ENCODE assay signal across 10 cellular contexts in the genomic region with DNA sequence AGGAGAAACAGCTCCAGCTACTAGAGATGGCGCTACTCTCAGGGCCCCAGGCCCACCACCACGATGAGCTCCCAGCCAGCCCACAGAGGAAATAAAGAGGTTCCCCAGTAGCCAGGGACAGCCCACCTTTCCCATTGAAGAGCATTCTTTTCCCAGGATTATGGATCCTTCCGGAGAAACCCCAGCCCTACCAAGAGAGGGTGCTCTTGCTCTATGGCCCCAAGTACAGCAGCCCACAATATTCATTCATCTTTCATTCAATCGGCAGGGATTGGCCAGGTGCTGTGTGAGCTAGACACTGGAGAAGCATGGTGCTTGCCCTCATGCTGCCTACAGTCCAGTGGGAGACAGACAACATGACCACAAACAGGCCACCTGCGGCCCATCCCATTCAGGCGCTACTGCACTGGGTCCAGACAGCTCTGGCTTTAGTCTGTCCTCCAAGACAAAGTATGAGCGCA. TPM values are rescaled to one million over a fixed set of nuclear protein-coding genes. Genes with fewer than 3 reads are reported as not detected.
DNase-seq lines count a peak whose midpoint lies in the region; ATAC-seq, FAIRE-seq and TF ChIP-seq lines count a peak whose summit lies in the region.
"Had no signal": no experiment of that assay in that cellular context is flagged by ENCODE, and none has a peak within 500 bp of the region (broad histone marks: within the 10 kb centered on the region; RNA-seq: fewer than 3 reads in every experiment).

No MANE protein-coding gene starts in this region.

- H3K9ac ChIP-seq in endodermal cell (ENCODE audit: extremely low read depth, low read length, poor library complexity, severe bottlenecking), result no peak overlapping the region

- peaks cover 3% of the 10 kb centered on the region for H3K36me3 Mint-ChIP-seq in endodermal cell (ENCODE audit: low read depth)

- H3K4me3 ChIP-seq in NB4 (ENCODE audit: low read depth, low read length) (no peak overlapping the region), endodermal cell (ENCODE audit: low read length) (no peak overlapping the region), mucosa of descending colon (no peak overlapping the region)

- H3K9me3 Mint-ChIP-seq in endodermal cell, result peaks cover 27% of the 10 kb centered on the region

- FAIRE-seq in GM12892 (lab: Jason Lieb, UNC), result no peak
- FAIRE-seq: colon had no signal

- TF ChIP-seq POLR2A in NB4 (IDR thresholded peaks at IDR 0.05; ENCODE audit: extremely low read depth, insufficient read length) (no peak), GM12892 (IDR thresholded peaks at IDR 0.05; ENCODE audit: low read depth, low read length) (no peak)

- H3K27me3 Mint-ChIP-seq in endodermal cell (ENCODE audit: insufficient read depth), result peaks cover 11% of the 10 kb centered on the region

- no peak overlapping the region for H3K27ac ChIP-seq in endodermal cell (ENCODE audit: low read depth, low read length)

- ATAC-seq in mucosa of descending colon (peak; percentile 82), HG03135 (IDR thresholded peaks at IDR 0.05; ENCODE audit: unreplicated experiment) (no peak), GM19023 (IDR thresholded peaks at IDR 0.05; ENCODE audit: unreplicated experiment) (no peak)

- H3K4me1 Mint-ChIP-seq in endodermal cell, result no peaks in the 10 kb centered on the region

- H3K27ac Mint-ChIP-seq in endodermal cell, result no peak overlapping the region

- DNase-seq in ELR (ENCODE audit: low read depth) (peak; percentile 29), NB4 (ENCODE audit: low read depth) (peak; percentile 10), endodermal cell (peak; percentile 35), mucosa of descending colon (peak in 1 of 3 donors; percentile 43), GM12892 (ENCODE audit: insufficient read length) (no peak), DMS153 (lab: John Stamatoyannopoulos, UW) (no peak)
- DNase-seq: activated CD4-positive, alpha-beta T cell treated with anti-CD3 and anti-CD28 coated beads for 48 hours had no signal

- no peak overlapping the region for H3K4me3 Mint-ChIP-seq in endodermal cell

- TF ChIP-seq CTCF in NB4 (IDR thresholded peaks at IDR 0.05; ENCODE audit: low read depth, low read length) (peak; percentile 22), endodermal cell (conservative IDR thresholded peaks at IDR 0.05) (peak; percentile 50), mucosa of descending colon (IDR thresholded peaks at IDR 0.05) (peak; percentile 12)

- H3K4me1 ChIP-seq in endodermal cell (ENCODE audit: control insufficient read depth, insufficient read depth, low read length), result no peaks in the 10 kb centered on the region
- no peaks in the 10 kb centered on the region for H3K4me1 ChIP-seq in mucosa of descending colon (ENCODE audit: low read depth)

- intact Hi-C loops in mucosa of descending colon (cut with DNase I, micrococcal nuclease), result no loop called here

- H3K36me3 ChIP-seq in endodermal cell (ENCODE audit: control insufficient read depth, insufficient read depth, low read length) (no peaks in the 10 kb centered on the region), mucosa of descending colon (ENCODE audit: low read depth) (no peaks in the 10 kb centered on the region)

- no peaks in the 10 kb centered on the region for H3K27me3 ChIP-seq in endodermal cell (ENCODE audit: control insufficient read depth, insufficient read depth, low read length, poor library complexity, severe bottlenecking)

- WGBS in endodermal cell (ENCODE audit: insufficient coverage in 1 of 2, insufficient read length in 1 of 2), 2 experiments, result 93 to 95% methylated on average over 4 to 7 of the region's 7 CpGs

- H3K9me3 ChIP-seq in endodermal cell (ENCODE audit: control insufficient read depth, low read length), result peaks cover 13% of the 10 kb centered on the region
- H3K9me3 ChIP-seq in mucosa of descending colon, result no peaks in the 10 kb centered on the region

RNA-seq across cellular contexts. Expression of a gene that starts 29.9 kb away (rescaled TPM):
- 10 to 100 TPM; 16.0 to 16.4 TPM for total RNA-seq in endodermal cell
- polyA plus RNA-seq in endodermal cell (2013, experiment 1 of 2), result 28.1 TPM
- polyA plus RNA-seq in endodermal cell (2013, experiment 2 of 2), result 27.0 TPM
- 10 to 100 TPM; 28.4 to 37.6 (median 35.8) TPM for total RNA-seq in mucosa of descending colon
- 72.2 TPM for polyA plus RNA-seq in GM12892 (2012; ENCODE audit: missing spikeins)

RNA-seq across cellular contexts. Expression of a gene that starts 36.6 kb away (rescaled TPM):
- total RNA-seq in endodermal cell, result under 1 TPM; 0.57 to 0.75 TPM
- 4.5 TPM for polyA plus RNA-seq in endodermal cell (2013, experiment 1 of 2)
- 5.8 TPM for polyA plus RNA-seq in endodermal cell (2013, experiment 2 of 2)
- total RNA-seq in mucosa of descending colon, result 10 to 100 TPM in 1 of 3 donors, 1 to 10 TPM in 2; 1.5 to 19.3 (median 2.0) TPM
- polyA plus RNA-seq in GM12892 (2012; ENCODE audit: missing spikeins), result 13.0 TPM

RNA-seq across cellular contexts. Expression of a gene that starts 49.2 kb away (rescaled TPM):
- total RNA-seq in endodermal cell, result 10 to 100 TPM; 42.5 to 61.3 TPM
- 38.9 TPM for polyA plus RNA-seq in endodermal cell (2013, experiment 1 of 2)
- 39.4 TPM for polyA plus RNA-seq in endodermal cell (2013, experiment 2 of 2)
- total RNA-seq in mucosa of descending colon, result 100 to 1,000 TPM in 1 of 3 donors, 10 to 100 TPM in 2; 35.6 to 146 (median 49.4) TPM
- polyA plus RNA-seq in GM12892 (2012; ENCODE audit: missing spikeins), result 23.3 TPM

RNA-seq across cellular contexts. Expression of a gene that starts 54.9 kb away (rescaled TPM):
- total RNA-seq in endodermal cell (10 to 100 TPM; 33.4 to 40.4 TPM), mucosa of descending colon (10 to 100 TPM; 22.8 to 34.3 (median 25.8) TPM)
- 35.0 TPM for polyA plus RNA-seq in endodermal cell (2013, experiment 1 of 2)
- 32.2 TPM for polyA plus RNA-seq in endodermal cell (2013, experiment 2 of 2)
- polyA plus RNA-seq in GM12892 (2012; ENCODE audit: missing spikeins), result 18.6 TPM

Comparison
In these comparisons a context has a peak if more than half of its experiments do, and no peak if none do; other contexts are left out.
1. DNase-seq: peak in ELR (single experiment), NB4 (single experiment) and endodermal cell (single experiment); none in GM12892 (single experiment) and DMS153 (single experiment).
2. Peak in every context shown above with its lines, with median percentiles within 50 percentile points of each other: CTCF ChIP-seq.